In genomic region chr2:73759904-73760303, GRCh38 we compare ENCODE assay signal across 26 cellular contexts. TPM values are rescaled to one million over a fixed set of nuclear protein-coding genes. Genes with fewer than 3 reads are reported as not detected.
A peak's percentile ranks its signal among the peaks of the same experiment; 100 is the strongest.
DNase-seq lines count a peak whose midpoint lies in the region; ATAC-seq, FAIRE-seq and TF ChIP-seq lines count a peak whose summit lies in the region.
"Had no signal": no experiment of that assay in that cellular context is flagged by ENCODE, and none has a peak within 500 bp of the region (broad histone marks: within the 10 kb centered on the region; RNA-seq: fewer than 3 reads in every experiment).

No MANE protein-coding gene starts in this region.

- H3K79me2 ChIP-seq in astrocyte (ENCODE audit: insufficient read depth, low read length) (no peaks in the 10 kb centered on the region), fibroblast of lung (ENCODE audit: control insufficient read depth, insufficient read depth, low read length) (no peaks in the 10 kb centered on the region)

- H4K20me1 ChIP-seq in astrocyte (ENCODE audit: insufficient read depth, low read length) (peaks cover 33% of the 10 kb centered on the region), fibroblast of lung (ENCODE audit: control insufficient read depth, extremely low read depth, insufficient read depth, low read length) (no peaks in the 10 kb centered on the region)

- no peak overlapping the region for H3K4me3 ChIP-seq in left ventricle myocardium inferior
- H3K4me3 ChIP-seq in astrocyte (ENCODE audit: insufficient read depth, low read depth, low read length): no peak overlapping the region
- H3K4me3 ChIP-seq in fibroblast of lung (replicated peaks in 1 of 4; ENCODE audit: control extremely low read depth in 1 of 4, insufficient read depth in 1 of 4, low read depth in 3 of 4, low read length in 4 of 4): no peak overlapping the region
- H3K4me3 ChIP-seq: SJSA1 had no signal

- ATAC-seq in Right ventricle myocardium superior (ENCODE audit: poor library complexity) (no peak), HG03039 (IDR thresholded peaks at IDR 0.05; ENCODE audit: unreplicated experiment) (no peak)
- ATAC-seq: Panc1 had no signal

- no peak for TF ChIP-seq CTCF in left ventricle myocardium inferior (IDR thresholded peaks at IDR 0.05; ENCODE audit: borderline replicate concordance)
- TF ChIP-seq CTCF in astrocyte (IDR thresholded peaks at IDR 0.05; ENCODE audit: insufficient read depth, low read depth, low read length): no peak
- no peak for TF ChIP-seq CTCF in fibroblast of lung (conservative IDR thresholded peaks at IDR 0.05 in 1 of 2, IDR thresholded peaks at IDR 0.05 in 1 of 2; ENCODE audit: low read depth in 1 of 2, low read length in 2 of 2)

- intact Hi-C loops in left ventricle myocardium inferior (cut with micrococcal nuclease) (no loop called here), Right ventricle myocardium superior (cut with DNase I) (no loop called here)

- H3K9ac ChIP-seq in astrocyte (ENCODE audit: low read length) (no peak overlapping the region), fibroblast of lung (ENCODE audit: insufficient read depth, low read length) (no peak overlapping the region)

- H3K27ac Mint-ChIP-seq in astrocyte (ENCODE audit: unreplicated experiment): no peak overlapping the region

- H3K36me3 Mint-ChIP-seq in astrocyte (ENCODE audit: low read depth, unreplicated experiment): peaks cover 20% of the 10 kb centered on the region

- peak overlapping the region; percentile 71 for H3K27ac ChIP-seq in left ventricle myocardium inferior (replicated peaks)
- H3K27ac ChIP-seq in astrocyte (ENCODE audit: low read depth, low read length): no peak overlapping the region
- no peak overlapping the region for H3K27ac ChIP-seq in fibroblast of lung (ENCODE audit: insufficient read depth, low read length)
- H3K27ac ChIP-seq: C4-2B, SJSA1 had no signal

- H3K4me3 Mint-ChIP-seq in astrocyte (ENCODE audit: unreplicated experiment): no peak overlapping the region
- H3K4me3 Mint-ChIP-seq: CD8-positive, alpha-beta memory T cell had no signal

- H3K4me1 ChIP-seq in left ventricle myocardium inferior (peaks cover 27% of the 10 kb centered on the region), astrocyte (ENCODE audit: insufficient read depth, low read length) (peaks cover 15% of the 10 kb centered on the region), fibroblast of lung (ENCODE audit: control insufficient read depth, extremely low read depth, insufficient read depth, low read length) (peaks cover 6% of the 10 kb centered on the region)
- H3K4me1 ChIP-seq: SJSA1 had no signal

- no peak for DNase-seq in left ventricle myocardium inferior
- no peak for DNase-seq in Right ventricle myocardium superior
- peak; percentile 18 for DNase-seq in astrocyte (ENCODE audit: low read depth)
- DNase-seq in fibroblast of lung (ENCODE audit: low read depth in 2 of 2): peak in 1 of 2 donors; percentile 22
- DNase-seq in NCI-H2107 (lab: John Stamatoyannopoulos, UW): no peak
- no peak for DNase-seq in UCSD-AML1 (lab: John Stamatoyannopoulos, UW; ENCODE audit: unreplicated experiment)
- DNase-seq: Calu3; CD8-positive, alpha-beta memory T cell; GF-D8; KBM-7; MM.1S; NCI-H1048; NCI-H1436; NCI-H187 treated with DMSO at 0.1 percent for 48 hours; NCI-H2227 treated with DMSO at 0.1 percent for 48 hours; NCI-H510A; NCI-H748 treated with DMSO at 0.1 percent for 48 hours; NK-92 treated with Interleukin-12 subunit alpha and Interleukin-12 subunit beta, amount 100 ng/mL, for 24 hours had no signal

- peaks cover 7% of the 10 kb centered on the region for H3K4me1 Mint-ChIP-seq in astrocyte (ENCODE audit: low read depth, unreplicated experiment)
- H3K4me1 Mint-ChIP-seq: CD8-positive, alpha-beta memory T cell had no signal

- H3K27me3 Mint-ChIP-seq in astrocyte (ENCODE audit: low read depth, unreplicated experiment): no peaks in the 10 kb centered on the region
- H3K27me3 Mint-ChIP-seq: CD8-positive, alpha-beta memory T cell had no signal

- H2AFZ ChIP-seq in astrocyte (ENCODE audit: low read depth, low read length): no peak overlapping the region
- no peak overlapping the region for H2AFZ ChIP-seq in fibroblast of lung (ENCODE audit: low read length)

- H3K9me3 Mint-ChIP-seq in astrocyte (ENCODE audit: unreplicated experiment): no peaks in the 10 kb centered on the region
- H3K9me3 Mint-ChIP-seq: CD8-positive, alpha-beta memory T cell had no signal

- H3K36me3 ChIP-seq in left ventricle myocardium inferior (peaks cover 46% of the 10 kb centered on the region), astrocyte (ENCODE audit: insufficient read depth, low read length) (peaks cover 43% of the 10 kb centered on the region), fibroblast of lung (ENCODE audit: control insufficient read depth, insufficient read depth, low read length) (peaks cover 4% of the 10 kb centered on the region)

- H3K4me2 ChIP-seq in astrocyte (ENCODE audit: low read length) (peak overlapping the region; percentile 16), fibroblast of lung (ENCODE audit: extremely low read depth, insufficient read depth, low read length) (peak overlapping the region; percentile 27)

- FAIRE-seq in astrocyte (lab: Jason Lieb, UNC): no peak
- FAIRE-seq: GM19239, H54 had no signal

- no peaks in the 10 kb centered on the region for H3K9me3 ChIP-seq in left ventricle myocardium inferior (replicated peaks)
- H3K9me3 ChIP-seq in astrocyte (ENCODE audit: insufficient read depth, low read depth, low read length): no peaks in the 10 kb centered on the region
- H3K9me3 ChIP-seq in fibroblast of lung (ENCODE audit: control insufficient read depth, insufficient read depth, low read depth, low read length): no peaks in the 10 kb centered on the region
- H3K9me3 ChIP-seq: SJSA1 had no signal

- H3K27me3 ChIP-seq in left ventricle myocardium inferior (ENCODE audit: low read depth) (no peaks in the 10 kb centered on the region), astrocyte (ENCODE audit: insufficient read depth, low read length) (no peaks in the 10 kb centered on the region), fibroblast of lung (ENCODE audit: control insufficient read depth, insufficient read depth, low read length) (no peaks in the 10 kb centered on the region)
- H3K27me3 ChIP-seq: SJSA1 had no signal

RNA-seq across cellular contexts. Expression of gene DUSP11, which starts 20.0 kb away (rescaled TPM):
- total RNA-seq in left ventricle myocardium inferior (10.6 TPM), Right ventricle myocardium superior (11.4 TPM), astrocyte (38.3 and 39.6 TPM in 2 replicates), fibroblast of lung (24.9 and 31.7 TPM in 2 replicates)
- polyA plus RNA-seq in fibroblast of lung: 36.1 and 38.0 TPM in 2 replicates
- polyA plus RNA-seq in fibroblast of lung (2012): 22.6 and 23.4 TPM in 2 replicates
- 2.3 and 3.2 TPM in 2 replicates for polyA minus RNA-seq in fibroblast of lung (ENCODE audit: low replicate concordance)

RNA-seq across cellular contexts. Expression of gene TPRKB, which starts 22.8 kb away (rescaled TPM):
- 30.6 TPM for total RNA-seq in left ventricle myocardium inferior
- 39.2 TPM for total RNA-seq in Right ventricle myocardium superior
- 21.3 and 21.6 TPM in 2 replicates for total RNA-seq in astrocyte
- 16.5 and 19.5 TPM in 2 replicates for total RNA-seq in fibroblast of lung
- 26.8 and 36.5 TPM in 2 replicates for polyA plus RNA-seq in fibroblast of lung
- 25.8 and 35.2 TPM in 2 replicates for polyA plus RNA-seq in fibroblast of lung (2012)
- polyA minus RNA-seq in fibroblast of lung (ENCODE audit: low replicate concordance): 1.0 TPM in 1 of 2 replicates, not detected in the other

RNA-seq across cellular contexts. Expression of gene C2orf78, which starts 24.1 kb away (rescaled TPM):
- not detected for total RNA-seq in left ventricle myocardium inferior
- not detected for total RNA-seq in Right ventricle myocardium superior
- not detected in 2 replicates for total RNA-seq in astrocyte
- not detected in 2 replicates for total RNA-seq in fibroblast of lung
- not detected in 2 replicates for polyA plus RNA-seq in fibroblast of lung
- polyA plus RNA-seq in fibroblast of lung (2012): not detected in 2 replicates
- polyA minus RNA-seq in fibroblast of lung (ENCODE audit: low replicate concordance): not detected in 2 replicates
- total RNA-seq: A172; Calu3; CD8-positive, alpha-beta memory T cell had no signal
- polyA plus RNA-seq: AG04450; CD8-positive, alpha-beta memory T cell had no signal
